In genomic region chr3:49723631-49724551, GRCh38 we compare ENCODE assay signal across 1 cellular context.
TF ChIP-seq lines count a peak whose summit lies in the region.

Gene GMPPB (minus strand): TSS chr3:49723951. CDS start chr3:49723726, 225 bp downstream.

TF ChIP-seq in HepG2, 621 proteins besides CTCF, POLR2A, EP300 and RAD21 (continued from another document):
- TF ChIP-seq CCDC6 (CRISPR knock-in tag; IDR thresholded peaks at IDR 0.05), result peak; percentile 78
- TF ChIP-seq DNMT1 (CRISPR knock-in tag; IDR thresholded peaks at IDR 0.05), result no peak; the same call in 1 of the 2 replicates
- TF ChIP-seq RFXANK (CRISPR knock-in tag; IDR thresholded peaks at IDR 0.05), result no peak
- TF ChIP-seq HNRNPLL (IDR thresholded peaks at IDR 0.05; ENCODE audit: low read depth, low read length, poor library complexity, severe bottlenecking), result peak; percentile 90
- TF ChIP-seq HIVEP1 (CRISPR knock-in tag; IDR thresholded peaks at IDR 0.05), result peak; percentile 42; the same call in 1 of the 2 replicates
- no peak for TF ChIP-seq KLF12 (CRISPR knock-in tag; IDR thresholded peaks at IDR 0.05; ENCODE audit: borderline replicate concordance)
- no peak for TF ChIP-seq ZBTB44 (CRISPR knock-in tag; IDR thresholded peaks at IDR 0.05)
- TF ChIP-seq TFDP2 (CRISPR knock-in tag; IDR thresholded peaks at IDR 0.05), result peak; percentile 96
- peak; percentile 19; the same call in 1 of the 2 replicates for TF ChIP-seq ZNF350 (CRISPR knock-in tag; IDR thresholded peaks at IDR 0.05; ENCODE audit: borderline replicate concordance, low read depth)
- no peak; the same call in 1 of the 2 replicates for TF ChIP-seq RXRB (CRISPR knock-in tag; IDR thresholded peaks at IDR 0.05; ENCODE audit: borderline replicate concordance)
- TF ChIP-seq ZNF580 (CRISPR knock-in tag; IDR thresholded peaks at IDR 0.05; ENCODE audit: borderline replicate concordance, low read depth), result no peak; the same call in 1 of the 2 replicates
- no peak for TF ChIP-seq DZIP1 (CRISPR knock-in tag; IDR thresholded peaks at IDR 0.05)
- TF ChIP-seq MATR3 (CRISPR knock-in tag; IDR thresholded peaks at IDR 0.05), result no peak
- no peak for TF ChIP-seq ZNF792 (CRISPR knock-in tag; IDR thresholded peaks at IDR 0.05)
- TF ChIP-seq, protein P1, sequence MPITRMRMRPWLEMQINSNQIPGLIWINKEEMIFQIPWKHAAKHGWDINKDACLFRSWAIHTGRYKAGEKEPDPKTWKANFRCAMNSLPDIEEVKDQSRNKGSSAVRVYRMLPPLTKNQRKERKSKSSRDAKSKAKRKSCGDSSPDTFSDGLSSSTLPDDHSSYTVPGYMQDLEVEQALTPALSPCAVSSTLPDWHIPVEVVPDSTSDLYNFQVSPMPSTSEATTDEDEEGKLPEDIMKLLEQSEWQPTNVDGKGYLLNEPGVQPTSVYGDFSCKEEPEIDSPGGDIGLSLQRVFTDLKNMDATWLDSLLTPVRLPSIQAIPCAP (CRISPR knock-in tag; IDR thresholded peaks at IDR 0.05; ENCODE audit: low read depth), result 0 out of 2 replicates have a peak, but pooled peaks have one; percentile 69
- TF ChIP-seq, protein P2, sequence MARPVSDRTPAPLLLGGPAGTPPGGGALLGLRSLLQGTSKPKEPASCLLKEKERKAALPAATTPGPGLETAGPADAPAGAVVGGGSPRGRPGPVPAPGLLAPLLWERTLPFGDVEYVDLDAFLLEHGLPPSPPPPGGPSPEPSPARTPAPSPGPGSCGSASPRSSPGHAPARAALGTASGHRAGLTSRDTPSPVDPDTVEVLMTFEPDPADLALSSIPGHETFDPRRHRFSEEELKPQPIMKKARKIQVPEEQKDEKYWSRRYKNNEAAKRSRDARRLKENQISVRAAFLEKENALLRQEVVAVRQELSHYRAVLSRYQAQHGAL (CRISPR knock-in tag; IDR thresholded peaks at IDR 0.05; ENCODE audit: not compliant biosample characterization), result no peak
- TF ChIP-seq PHF5A (CRISPR knock-in tag; IDR thresholded peaks at IDR 0.05; ENCODE audit: low read depth, unreplicated experiment), result peak; percentile 22
- peak; percentile 77 for TF ChIP-seq ZNF616 (CRISPR knock-in tag; IDR thresholded peaks at IDR 0.05; ENCODE audit: low read depth)
- peak; percentile 38; the same call in 1 of the 2 replicates for TF ChIP-seq ZSCAN21 (CRISPR knock-in tag; IDR thresholded peaks at IDR 0.05; ENCODE audit: borderline replicate concordance)
- TF ChIP-seq ZNF878 (CRISPR knock-in tag; IDR thresholded peaks at IDR 0.05), result peak; percentile 71; the same call in 1 of the 2 replicates
- TF ChIP-seq ELF1 (CRISPR knock-in tag; IDR thresholded peaks at IDR 0.05), result peak; percentile 57
- TF ChIP-seq ATRX (CRISPR knock-in tag; IDR thresholded peaks at IDR 0.05; ENCODE audit: borderline replicate concordance), result no peak
- TF ChIP-seq ZNF143 (CRISPR knock-in tag; IDR thresholded peaks at IDR 0.05), result no peak
- TF ChIP-seq REXO4 (CRISPR knock-in tag; IDR thresholded peaks at IDR 0.05; ENCODE audit: borderline replicate concordance), result peak; percentile 85; the same call in 1 of the 2 replicates
- no peak for TF ChIP-seq GPN1 (CRISPR knock-in tag; IDR thresholded peaks at IDR 0.05; ENCODE audit: borderline replicate concordance)
- TF ChIP-seq ZNF790 (CRISPR knock-in tag; IDR thresholded peaks at IDR 0.05; ENCODE audit: borderline replicate concordance), result no peak
- TF ChIP-seq KLF11 (CRISPR knock-in tag; IDR thresholded peaks at IDR 0.05), result peak; percentile 74; the same call in 1 of the 2 replicates
- TF ChIP-seq HNRNPL (IDR thresholded peaks at IDR 0.05; ENCODE audit: low read depth, low read length), result 0 out of 2 replicates have a peak, but pooled peaks have one; percentile 47
- TF ChIP-seq ZNF441 (CRISPR knock-in tag; IDR thresholded peaks at IDR 0.05; ENCODE audit: borderline replicate concordance), result no peak
- no peak for TF ChIP-seq ZNF432 (CRISPR knock-in tag; IDR thresholded peaks at IDR 0.05; ENCODE audit: borderline replicate concordance)
- TF ChIP-seq GABPA (IDR thresholded peaks at IDR 0.05; ENCODE audit: low read depth, low read length), result no peak
- no peak for TF ChIP-seq GABPA (CRISPR knock-in tag; IDR thresholded peaks at IDR 0.05; ENCODE audit: low read depth)
- TF ChIP-seq, protein P3, sequence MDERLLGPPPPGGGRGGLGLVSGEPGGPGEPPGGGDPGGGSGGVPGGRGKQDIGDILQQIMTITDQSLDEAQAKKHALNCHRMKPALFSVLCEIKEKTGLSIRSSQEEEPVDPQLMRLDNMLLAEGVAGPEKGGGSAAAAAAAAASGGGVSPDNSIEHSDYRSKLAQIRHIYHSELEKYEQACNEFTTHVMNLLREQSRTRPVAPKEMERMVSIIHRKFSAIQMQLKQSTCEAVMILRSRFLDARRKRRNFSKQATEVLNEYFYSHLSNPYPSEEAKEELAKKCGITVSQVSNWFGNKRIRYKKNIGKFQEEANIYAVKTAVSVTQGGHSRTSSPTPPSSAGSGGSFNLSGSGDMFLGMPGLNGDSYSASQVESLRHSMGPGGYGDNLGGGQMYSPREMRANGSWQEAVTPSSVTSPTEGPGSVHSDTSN (CRISPR knock-in tag; IDR thresholded peaks at IDR 0.05), result no peak
- TF ChIP-seq ZNF180 (CRISPR knock-in tag; IDR thresholded peaks at IDR 0.05; ENCODE audit: borderline replicate concordance, low read depth), result peak; percentile 3; the same call in 1 of the 2 replicates
- TF ChIP-seq KMT2B (CRISPR knock-in tag; IDR thresholded peaks at IDR 0.05), result 0 out of 2 replicates have a peak, but pooled peaks have one; percentile 32
- no peak; the same call in 1 of the 2 replicates for TF ChIP-seq CREBL2 (CRISPR knock-in tag; IDR thresholded peaks at IDR 0.05; ENCODE audit: borderline replicate concordance)
- no peak for TF ChIP-seq ATAD3A (CRISPR knock-in tag; IDR thresholded peaks at IDR 0.05)
- no peak; the same call in 1 of the 2 replicates for TF ChIP-seq ZFP90 (CRISPR knock-in tag; IDR thresholded peaks at IDR 0.05; ENCODE audit: borderline replicate concordance)
- 0 out of 2 replicates have a peak, but pooled peaks have one; percentile 50 for TF ChIP-seq ZBTB42 (CRISPR knock-in tag; IDR thresholded peaks at IDR 0.05)
- peak; percentile 74; the same call in 1 of the 2 replicates for TF ChIP-seq PAWR (CRISPR knock-in tag; IDR thresholded peaks at IDR 0.05; ENCODE audit: borderline replicate concordance)
- peak; percentile 55; the same call in 1 of the 3 replicates for TF ChIP-seq MXI1 (IDR thresholded peaks at IDR 0.05; ENCODE audit: borderline replicate concordance, low read depth, low read length)
- peak; percentile 60; the same call in 1 of the 2 replicates for TF ChIP-seq ZNF709 (CRISPR knock-in tag; IDR thresholded peaks at IDR 0.05)
- no peak for TF ChIP-seq PLRG1 (conservative IDR thresholded peaks at IDR 0.05)
- TF ChIP-seq ZNF142 (CRISPR knock-in tag; IDR thresholded peaks at IDR 0.05), result peak; percentile 27
- peak; percentile 22; the same call in 1 of the 2 replicates for TF ChIP-seq SOX5 (CRISPR knock-in tag; IDR thresholded peaks at IDR 0.05; ENCODE audit: borderline replicate concordance)
- no peak for TF ChIP-seq KDM1A (CRISPR knock-in tag; IDR thresholded peaks at IDR 0.05)
- TF ChIP-seq, protein P4, sequence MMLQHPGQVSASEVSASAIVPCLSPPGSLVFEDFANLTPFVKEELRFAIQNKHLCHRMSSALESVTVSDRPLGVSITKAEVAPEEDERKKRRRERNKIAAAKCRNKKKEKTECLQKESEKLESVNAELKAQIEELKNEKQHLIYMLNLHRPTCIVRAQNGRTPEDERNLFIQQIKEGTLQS (CRISPR knock-in tag; IDR thresholded peaks at IDR 0.05), result no peak
- TF ChIP-seq NR1H2 (CRISPR knock-in tag; IDR thresholded peaks at IDR 0.05; ENCODE audit: borderline replicate concordance, low read depth), result no peak
- TF ChIP-seq ZNF629 (CRISPR knock-in tag; conservative IDR thresholded peaks at IDR 0.05), result no peak
- TF ChIP-seq ZNF530 (CRISPR knock-in tag; IDR thresholded peaks at IDR 0.05; ENCODE audit: low read depth), result no peak
- TF ChIP-seq ZNF670 (CRISPR knock-in tag; IDR thresholded peaks at IDR 0.05; ENCODE audit: borderline replicate concordance), result no peak
- no peak for TF ChIP-seq SYNCRIP (IDR thresholded peaks at IDR 0.05; ENCODE audit: insufficient read depth, low read depth, low read length)
